Comparison of ENCODE assay signal across 8 cellular contexts in genomic region chr15:64152507-64153387, GRCh38. TPM values are rescaled to one million over a fixed set of nuclear protein-coding genes. Genes with fewer than 3 reads are reported as not detected.
A peak's percentile ranks its signal among the peaks of the same experiment; 100 is the strongest.
DNase-seq lines count a peak whose midpoint lies in the region; ATAC-seq and TF ChIP-seq lines count a peak whose summit lies in the region.

No MANE protein-coding gene starts in this region.

- H3K27ac ChIP-seq in ectodermal cell (ENCODE audit: insufficient read depth, low read depth, low read length, poor library complexity, severe bottlenecking), result no peak overlapping the region
- no peak overlapping the region for H3K27ac ChIP-seq in SJCRH30

- H3K9me3 Mint-ChIP-seq in osteocyte (ENCODE audit: unreplicated experiment), result no peaks in the 10 kb centered on the region

- H3K27me3 ChIP-seq in ectodermal cell (ENCODE audit: control insufficient read depth, insufficient read depth, low read length, poor library complexity, severe bottlenecking), result peaks cover 39% of the 10 kb centered on the region
- H3K27me3 ChIP-seq in SJCRH30, result no peaks in the 10 kb centered on the region

- H3K36me3 ChIP-seq in ectodermal cell (ENCODE audit: control insufficient read depth, insufficient read depth, low read length) (peaks cover 23% of the 10 kb centered on the region), SJCRH30 (peaks cover 20% of the 10 kb centered on the region)

- H3K27me3 Mint-ChIP-seq in osteocyte (ENCODE audit: unreplicated experiment), result peaks cover 3% of the 10 kb centered on the region

- peaks cover 11% of the 10 kb centered on the region for H3K4me1 Mint-ChIP-seq in osteocyte (ENCODE audit: unreplicated experiment)

- H3K9me3 ChIP-seq in ectodermal cell (ENCODE audit: control insufficient read depth, low read length), result no peaks in the 10 kb centered on the region
- H3K9me3 ChIP-seq in SJCRH30 (replicated peaks), result no peaks in the 10 kb centered on the region

- WGBS in ectodermal cell, 2 experiments, result 38 to 41% methylated on average over 27 of the region's 27 CpGs

- peak; percentile 14 for ATAC-seq in GM21381 (IDR thresholded peaks at IDR 0.05; ENCODE audit: unreplicated experiment)

- H3K4me1 ChIP-seq in ectodermal cell (ENCODE audit: control insufficient read depth, insufficient read depth, low read length) (peaks cover 5% of the 10 kb centered on the region), SJCRH30 (peaks cover 3% of the 10 kb centered on the region; the same call in 1 of the 2 replicates)

- H3K36me3 Mint-ChIP-seq in osteocyte (ENCODE audit: unreplicated experiment), result peaks cover 14% of the 10 kb centered on the region

- peak overlapping the region; percentile 80 for H3K4me3 ChIP-seq in GM12864 (ENCODE audit: low read depth, low read length)
- peak overlapping the region; percentile 48 for H3K4me3 ChIP-seq in ectodermal cell (ENCODE audit: insufficient read depth, low read depth, low read length)
- H3K4me3 ChIP-seq in SJCRH30, result no peak overlapping the region

- no peak overlapping the region for H3K27ac Mint-ChIP-seq in osteocyte (ENCODE audit: unreplicated experiment)

- H3K4me3 Mint-ChIP-seq in osteocyte (ENCODE audit: unreplicated experiment), result peak overlapping the region; percentile 42

- DNase-seq in GM12864 (ENCODE audit: low read depth) (no peak), NCI-H345 treated with DMSO at 0.1 percent for 48 hours (lab: John Stamatoyannopoulos, UW; ENCODE audit: unreplicated experiment) (peak; percentile 1), osteocyte (ENCODE audit: extremely low spot score, unreplicated experiment) (no peak), NCI-H2196 (lab: John Stamatoyannopoulos, UW; ENCODE audit: unreplicated experiment) (no peak), SJCRH30 (no peak), SHP77 (lab: John Stamatoyannopoulos, UW) (no peak)

- TF ChIP-seq CTCF in GM12864 (IDR thresholded peaks at IDR 0.05; ENCODE audit: low read depth, low read length, missing control alignments), result no peak
- no peak for TF ChIP-seq CTCF in osteocyte (IDR thresholded peaks at IDR 0.05)

RNA-seq across cellular contexts. Expression of gene SNX22, which starts 1.2 kb away (rescaled TPM):
- polyA plus RNA-seq in ectodermal cell (2013, experiment 1 of 4), result 1.6 TPM
- 2.3 TPM for polyA plus RNA-seq in ectodermal cell (2013, experiment 2 of 4)
- 1.7 TPM for polyA plus RNA-seq in ectodermal cell (2013, experiment 3 of 4)
- polyA plus RNA-seq in ectodermal cell (2013, experiment 4 of 4), result 1.3 TPM
- 0.24 and 0.31 TPM in 2 replicates for total RNA-seq in osteocyte
- total RNA-seq in SJCRH30 (2014; rRNA removed; shearing (Covaris generic)), result 1.5 and 1.6 TPM in 2 replicates

RNA-seq across cellular contexts. Expression of gene PPIB, which starts 10.1 kb away (rescaled TPM):
- 222 TPM for polyA plus RNA-seq in ectodermal cell (2013, experiment 1 of 4)
- polyA plus RNA-seq in ectodermal cell (2013, experiment 2 of 4), result 181 TPM
- polyA plus RNA-seq in ectodermal cell (2013, experiment 3 of 4), result 199 TPM
- polyA plus RNA-seq in ectodermal cell (2013, experiment 4 of 4), result 207 TPM
- total RNA-seq in osteocyte, result 698 and 746 TPM in 2 replicates
- 277 and 308 TPM in 2 replicates for total RNA-seq in SJCRH30 (2014; rRNA removed; shearing (Covaris generic))

RNA-seq across cellular contexts. Expression of gene SNX1, which starts 57.0 kb away (rescaled TPM):
- polyA plus RNA-seq in ectodermal cell (2013, experiment 1 of 4), result 83.4 TPM
- polyA plus RNA-seq in ectodermal cell (2013, experiment 2 of 4), result 81.4 TPM
- polyA plus RNA-seq in ectodermal cell (2013, experiment 3 of 4), result 58.3 TPM
- polyA plus RNA-seq in ectodermal cell (2013, experiment 4 of 4), result 65.8 TPM
- 101 and 106 TPM in 2 replicates for total RNA-seq in osteocyte
- 38.9 and 46.6 TPM in 2 replicates for total RNA-seq in SJCRH30 (2014; rRNA removed; shearing (Covaris generic))

RNA-seq across cellular contexts. Expression of gene CIAO2A, which starts 59.1 kb away (rescaled TPM):
- polyA plus RNA-seq in ectodermal cell (2013, experiment 1 of 4), result 96.1 TPM
- polyA plus RNA-seq in ectodermal cell (2013, experiment 2 of 4), result 90.8 TPM
- 98.4 TPM for polyA plus RNA-seq in ectodermal cell (2013, experiment 3 of 4)
- polyA plus RNA-seq in ectodermal cell (2013, experiment 4 of 4), result 102 TPM
- 32.6 and 33.8 TPM in 2 replicates for total RNA-seq in osteocyte
- 126 and 143 TPM in 2 replicates for total RNA-seq in SJCRH30 (2014; rRNA removed; shearing (Covaris generic))
